16 cellular contexts compared by ENCODE assay signal in genomic region chr4:23828779-23829178, GRCh38.
"Had no signal": no experiment of that assay in that cellular context is flagged by ENCODE, and none has a peak within 500 bp of the region (broad histone marks: within the 10 kb centered on the region; RNA-seq: fewer than 3 reads in every experiment).

No MANE protein-coding gene starts in this region.

- H3K27ac ChIP-seq: hepatocyte, pancreas, right lobe of liver, stomach had no signal

- H3K4me3 ChIP-seq: hepatocyte, pancreas, right lobe of liver, stomach had no signal

- ATAC-seq: activated CD8-positive, alpha-beta memory T cell treated with anti-CD3 and anti-CD28 coated beads, Interleukin-2, amount 10 ng/mL, durations not matched to agents 7 days and 5 days; effector memory CD8-positive, alpha-beta T cell; natural killer cell; pancreas; right lobe of liver had no signal

- H3K27me3 ChIP-seq: hepatocyte, pancreas, right lobe of liver, stomach had no signal

- DNase-seq: activated B cell treated with CpG ODN at 0.5 μM for 24 hours; activated CD4-positive, alpha-beta memory T cell treated with anti-CD3 and anti-CD28 coated beads, Interleukin-2, amount 10 ng/mL, durations not matched to agents 7 days and 5 days; activated CD4-positive, alpha-beta T cell treated with anti-CD3 and anti-CD28 coated beads for 4 hours; activated CD8-positive, alpha-beta memory T cell treated with anti-CD3 and anti-CD28 coated beads, Interleukin-2, amount 10 ng/mL, durations not matched to agents 7 days and 5 days; caudate nucleus; effector memory CD8-positive, alpha-beta T cell; mesendoderm; natural killer cell; pancreas; right lobe of liver; small intestine; stimulated activated CD4-positive, alpha-beta T cell treated with anti-CD3 and anti-CD28 coated beads, Interleukin-15, amount 100 ng/mL, for 24 hours; stimulated activated CD4-positive, alpha-beta T cell treated with anti-CD3 and anti-CD28 coated beads, Interleukin-2, amount 100 ng/mL, for 48 hours; stomach; trophoblast cell had no signal

- H3K9me3 ChIP-seq: pancreas, right lobe of liver, stomach had no signal

- H3K4me1 ChIP-seq: pancreas, stomach had no signal
